In the genomic region with DNA sequence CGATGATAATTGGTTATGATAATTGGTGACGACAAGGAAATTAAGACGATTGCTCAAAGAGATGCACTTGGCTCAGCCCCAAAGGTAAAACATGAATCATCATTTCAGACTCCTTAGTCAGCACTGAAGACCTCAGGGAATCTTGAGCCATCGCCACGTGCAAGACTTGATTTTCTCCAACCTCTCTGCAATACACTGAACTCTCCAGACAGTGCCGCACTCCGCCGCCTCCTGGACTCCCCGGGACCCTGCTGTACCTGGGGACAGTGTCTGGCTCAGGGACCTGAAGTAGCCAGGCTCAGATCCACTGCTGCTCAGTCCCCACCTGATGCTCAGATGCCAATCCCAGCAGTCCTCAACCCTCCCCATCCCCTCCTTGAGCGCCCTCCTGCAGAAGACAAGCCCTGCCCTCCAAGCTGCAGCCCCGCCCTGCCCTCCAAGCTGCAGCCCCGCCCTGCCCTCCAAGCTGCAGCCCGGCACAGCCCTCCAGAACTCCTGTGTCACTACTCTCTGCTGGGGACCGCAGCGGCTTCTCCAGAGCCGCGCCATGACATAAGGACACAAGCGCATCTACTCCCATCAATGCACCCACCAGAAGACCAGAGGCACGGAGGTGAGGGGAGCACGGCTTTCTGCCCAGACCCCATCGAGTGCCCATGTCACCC, we compare ENCODE assay signal across 1 cellular context.
TF ChIP-seq lines count a peak whose summit lies in the region.

No MANE protein-coding gene starts in this region.

TF ChIP-seq in K562, 482 proteins besides CTCF, POLR2A, EP300 and RAD21 (continued from another document and continues in another):
- TF ChIP-seq, protein P1, sequence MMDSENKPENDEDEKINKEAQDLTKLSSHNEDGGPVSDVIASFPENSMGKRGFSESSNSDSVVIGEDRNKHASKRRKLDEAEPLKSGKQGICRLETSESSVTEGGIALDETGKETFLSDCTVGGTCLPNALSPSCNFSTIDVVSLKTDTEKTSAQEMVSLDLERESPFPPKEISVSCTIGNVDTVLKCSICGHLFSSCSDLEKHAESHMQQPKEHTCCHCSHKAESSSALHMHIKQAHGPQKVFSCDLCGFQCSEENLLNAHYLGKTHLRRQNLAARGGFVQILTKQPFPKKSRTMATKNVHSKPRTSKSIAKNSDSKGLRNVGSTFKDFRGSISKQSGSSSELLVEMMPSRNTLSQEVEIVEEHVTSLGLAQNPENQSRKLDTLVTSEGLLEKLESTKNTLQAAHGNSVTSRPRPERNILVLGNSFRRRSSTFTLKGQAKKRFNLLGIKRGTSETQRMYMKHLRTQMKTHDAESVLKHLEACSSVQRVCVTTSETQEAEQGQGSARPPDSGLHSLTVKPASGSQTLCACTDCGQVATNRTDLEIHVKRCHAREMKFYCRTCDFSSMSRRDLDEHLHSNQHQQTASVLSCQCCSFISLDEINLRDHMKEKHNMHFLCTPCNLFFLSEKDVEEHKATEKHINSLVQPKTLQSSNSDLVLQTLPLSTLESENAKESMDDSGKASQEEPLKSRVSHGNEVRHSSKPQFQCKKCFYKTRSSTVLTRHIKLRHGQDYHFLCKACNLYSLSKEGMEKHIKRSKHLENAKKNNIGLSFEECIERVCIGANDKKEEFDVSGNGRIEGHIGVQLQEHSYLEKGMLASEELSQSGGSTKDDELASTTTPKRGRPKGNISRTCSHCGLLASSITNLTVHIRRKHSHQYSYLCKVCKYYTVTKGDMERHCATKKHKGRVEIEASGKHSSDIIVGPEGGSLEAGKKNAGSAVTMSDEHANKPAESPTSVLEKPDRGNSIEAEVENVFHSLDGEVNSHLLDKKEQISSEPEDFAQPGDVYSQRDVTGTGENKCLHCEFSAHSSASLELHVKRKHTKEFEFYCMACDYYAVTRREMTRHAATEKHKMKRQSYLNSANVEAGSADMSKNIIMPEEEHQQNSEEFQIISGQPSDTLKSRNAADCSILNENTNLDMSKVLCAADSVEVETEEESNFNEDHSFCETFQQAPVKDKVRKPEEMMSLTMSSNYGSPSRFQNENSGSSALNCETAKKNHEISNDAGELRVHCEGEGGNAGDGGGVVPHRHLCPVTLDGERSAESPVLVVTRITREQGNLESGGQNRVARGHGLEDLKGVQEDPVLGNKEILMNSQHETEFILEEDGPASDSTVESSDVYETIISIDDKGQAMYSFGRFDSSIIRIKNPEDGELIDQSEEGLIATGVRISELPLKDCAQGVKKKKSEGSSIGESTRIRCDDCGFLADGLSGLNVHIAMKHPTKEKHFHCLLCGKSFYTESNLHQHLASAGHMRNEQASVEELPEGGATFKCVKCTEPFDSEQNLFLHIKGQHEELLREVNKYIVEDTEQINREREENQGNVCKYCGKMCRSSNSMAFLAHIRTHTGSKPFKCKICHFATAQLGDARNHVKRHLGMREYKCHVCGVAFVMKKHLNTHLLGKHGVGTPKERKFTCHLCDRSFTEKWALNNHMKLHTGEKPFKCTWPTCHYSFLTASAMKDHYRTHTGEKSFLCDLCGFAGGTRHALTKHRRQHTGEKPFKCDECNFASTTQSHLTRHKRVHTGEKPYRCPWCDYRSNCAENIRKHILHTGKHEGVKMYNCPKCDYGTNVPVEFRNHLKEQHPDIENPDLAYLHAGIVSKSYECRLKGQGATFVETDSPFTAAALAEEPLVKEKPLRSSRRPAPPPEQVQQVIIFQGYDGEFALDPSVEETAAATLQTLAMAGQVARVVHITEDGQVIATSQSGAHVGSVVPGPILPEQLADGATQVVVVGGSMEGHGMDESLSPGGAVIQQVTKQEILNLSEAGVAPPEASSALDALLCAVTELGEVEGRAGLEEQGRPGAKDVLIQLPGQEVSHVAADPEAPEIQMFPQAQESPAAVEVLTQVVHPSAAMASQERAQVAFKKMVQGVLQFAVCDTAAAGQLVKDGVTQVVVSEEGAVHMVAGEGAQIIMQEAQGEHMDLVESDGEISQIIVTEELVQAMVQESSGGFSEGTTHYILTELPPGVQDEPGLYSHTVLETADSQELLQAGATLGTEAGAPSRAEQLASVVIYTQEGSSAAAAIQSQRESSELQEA (IDR thresholded peaks at IDR 0.05; ENCODE audit: low read depth): no peak
- no peak for TF ChIP-seq PPARD (CRISPR knock-in tag; IDR thresholded peaks at IDR 0.05)
- TF ChIP-seq, protein P2, sequence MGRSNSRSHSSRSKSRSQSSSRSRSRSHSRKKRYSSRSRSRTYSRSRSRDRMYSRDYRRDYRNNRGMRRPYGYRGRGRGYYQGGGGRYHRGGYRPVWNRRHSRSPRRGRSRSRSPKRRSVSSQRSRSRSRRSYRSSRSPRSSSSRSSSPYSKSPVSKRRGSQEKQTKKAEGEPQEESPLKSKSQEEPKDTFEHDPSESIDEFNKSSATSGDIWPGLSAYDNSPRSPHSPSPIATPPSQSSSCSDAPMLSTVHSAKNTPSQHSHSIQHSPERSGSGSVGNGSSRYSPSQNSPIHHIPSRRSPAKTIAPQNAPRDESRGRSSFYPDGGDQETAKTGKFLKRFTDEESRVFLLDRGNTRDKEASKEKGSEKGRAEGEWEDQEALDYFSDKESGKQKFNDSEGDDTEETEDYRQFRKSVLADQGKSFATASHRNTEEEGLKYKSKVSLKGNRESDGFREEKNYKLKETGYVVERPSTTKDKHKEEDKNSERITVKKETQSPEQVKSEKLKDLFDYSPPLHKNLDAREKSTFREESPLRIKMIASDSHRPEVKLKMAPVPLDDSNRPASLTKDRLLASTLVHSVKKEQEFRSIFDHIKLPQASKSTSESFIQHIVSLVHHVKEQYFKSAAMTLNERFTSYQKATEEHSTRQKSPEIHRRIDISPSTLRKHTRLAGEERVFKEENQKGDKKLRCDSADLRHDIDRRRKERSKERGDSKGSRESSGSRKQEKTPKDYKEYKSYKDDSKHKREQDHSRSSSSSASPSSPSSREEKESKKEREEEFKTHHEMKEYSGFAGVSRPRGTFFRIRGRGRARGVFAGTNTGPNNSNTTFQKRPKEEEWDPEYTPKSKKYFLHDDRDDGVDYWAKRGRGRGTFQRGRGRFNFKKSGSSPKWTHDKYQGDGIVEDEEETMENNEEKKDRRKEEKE (IDR thresholded peaks at IDR 0.05; ENCODE audit: borderline replicate concordance in 1 of 2, control insufficient read depth in 1 of 2, low read depth in 2 of 2, low read length in 1 of 2): 0 out of 4 replicates have a peak, but pooled peaks of 1 of the 2 experiments have one; percentile 33
- no peak for TF ChIP-seq ZNF212 (CRISPR knock-in tag; IDR thresholded peaks at IDR 0.05)
- TF ChIP-seq, protein P3, sequence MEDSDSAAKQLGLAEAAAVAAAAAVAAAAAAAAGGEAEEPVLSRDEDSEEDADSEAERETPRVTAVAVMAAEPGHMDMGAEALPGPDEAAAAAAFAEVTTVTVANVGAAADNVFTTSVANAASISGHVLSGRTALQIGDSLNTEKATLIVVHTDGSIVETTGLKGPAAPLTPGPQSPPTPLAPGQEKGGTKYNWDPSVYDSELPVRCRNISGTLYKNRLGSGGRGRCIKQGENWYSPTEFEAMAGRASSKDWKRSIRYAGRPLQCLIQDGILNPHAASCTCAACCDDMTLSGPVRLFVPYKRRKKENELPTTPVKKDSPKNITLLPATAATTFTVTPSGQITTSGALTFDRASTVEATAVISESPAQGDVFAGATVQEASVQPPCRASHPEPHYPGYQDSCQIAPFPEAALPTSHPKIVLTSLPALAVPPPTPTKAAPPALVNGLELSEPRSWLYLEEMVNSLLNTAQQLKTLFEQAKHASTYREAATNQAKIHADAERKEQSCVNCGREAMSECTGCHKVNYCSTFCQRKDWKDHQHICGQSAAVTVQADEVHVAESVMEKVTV (CRISPR knock-in tag; IDR thresholded peaks at IDR 0.05): no peak
- TF ChIP-seq RFX7 (CRISPR knock-in tag; IDR thresholded peaks at IDR 0.05): no peak
- no peak for TF ChIP-seq MEF2D (tag; conservative IDR thresholded peaks at IDR 0.05; ENCODE audit: low read depth)
- TF ChIP-seq, protein P4, sequence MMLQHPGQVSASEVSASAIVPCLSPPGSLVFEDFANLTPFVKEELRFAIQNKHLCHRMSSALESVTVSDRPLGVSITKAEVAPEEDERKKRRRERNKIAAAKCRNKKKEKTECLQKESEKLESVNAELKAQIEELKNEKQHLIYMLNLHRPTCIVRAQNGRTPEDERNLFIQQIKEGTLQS (IDR thresholded peaks at IDR 0.05): peak; percentile 66
- TF ChIP-seq, protein P4 (CRISPR knock-in tag; conservative IDR thresholded peaks at IDR 0.05): no peak
- TF ChIP-seq, protein P5, sequence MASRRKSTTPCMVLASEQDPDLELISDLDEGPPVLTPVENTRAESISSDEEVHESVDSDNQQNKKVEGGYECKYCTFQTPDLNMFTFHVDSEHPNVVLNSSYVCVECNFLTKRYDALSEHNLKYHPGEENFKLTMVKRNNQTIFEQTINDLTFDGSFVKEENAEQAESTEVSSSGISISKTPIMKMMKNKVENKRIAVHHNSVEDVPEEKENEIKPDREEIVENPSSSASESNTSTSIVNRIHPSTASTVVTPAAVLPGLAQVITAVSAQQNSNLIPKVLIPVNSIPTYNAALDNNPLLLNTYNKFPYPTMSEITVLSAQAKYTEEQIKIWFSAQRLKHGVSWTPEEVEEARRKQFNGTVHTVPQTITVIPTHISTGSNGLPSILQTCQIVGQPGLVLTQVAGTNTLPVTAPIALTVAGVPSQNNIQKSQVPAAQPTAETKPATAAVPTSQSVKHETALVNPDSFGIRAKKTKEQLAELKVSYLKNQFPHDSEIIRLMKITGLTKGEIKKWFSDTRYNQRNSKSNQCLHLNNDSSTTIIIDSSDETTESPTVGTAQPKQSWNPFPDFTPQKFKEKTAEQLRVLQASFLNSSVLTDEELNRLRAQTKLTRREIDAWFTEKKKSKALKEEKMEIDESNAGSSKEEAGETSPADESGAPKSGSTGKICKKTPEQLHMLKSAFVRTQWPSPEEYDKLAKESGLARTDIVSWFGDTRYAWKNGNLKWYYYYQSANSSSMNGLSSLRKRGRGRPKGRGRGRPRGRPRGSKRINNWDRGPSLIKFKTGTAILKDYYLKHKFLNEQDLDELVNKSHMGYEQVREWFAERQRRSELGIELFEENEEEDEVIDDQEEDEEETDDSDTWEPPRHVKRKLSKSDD (conservative IDR thresholded peaks at IDR 0.05; ENCODE audit: low read length): no peak
- TF ChIP-seq, protein P6, sequence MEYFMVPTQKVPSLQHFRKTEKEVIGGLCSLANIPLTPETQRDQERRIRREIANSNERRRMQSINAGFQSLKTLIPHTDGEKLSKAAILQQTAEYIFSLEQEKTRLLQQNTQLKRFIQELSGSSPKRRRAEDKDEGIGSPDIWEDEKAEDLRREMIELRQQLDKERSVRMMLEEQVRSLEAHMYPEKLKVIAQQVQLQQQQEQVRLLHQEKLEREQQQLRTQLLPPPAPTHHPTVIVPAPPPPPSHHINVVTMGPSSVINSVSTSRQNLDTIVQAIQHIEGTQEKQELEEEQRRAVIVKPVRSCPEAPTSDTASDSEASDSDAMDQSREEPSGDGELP (CRISPR knock-in tag; IDR thresholded peaks at IDR 0.05; ENCODE audit: borderline replicate concordance): no peak; the same call in 1 of the 2 replicates
- TF ChIP-seq CXXC5 (CRISPR knock-in tag; IDR thresholded peaks at IDR 0.05): no peak
- TF ChIP-seq, protein P7, sequence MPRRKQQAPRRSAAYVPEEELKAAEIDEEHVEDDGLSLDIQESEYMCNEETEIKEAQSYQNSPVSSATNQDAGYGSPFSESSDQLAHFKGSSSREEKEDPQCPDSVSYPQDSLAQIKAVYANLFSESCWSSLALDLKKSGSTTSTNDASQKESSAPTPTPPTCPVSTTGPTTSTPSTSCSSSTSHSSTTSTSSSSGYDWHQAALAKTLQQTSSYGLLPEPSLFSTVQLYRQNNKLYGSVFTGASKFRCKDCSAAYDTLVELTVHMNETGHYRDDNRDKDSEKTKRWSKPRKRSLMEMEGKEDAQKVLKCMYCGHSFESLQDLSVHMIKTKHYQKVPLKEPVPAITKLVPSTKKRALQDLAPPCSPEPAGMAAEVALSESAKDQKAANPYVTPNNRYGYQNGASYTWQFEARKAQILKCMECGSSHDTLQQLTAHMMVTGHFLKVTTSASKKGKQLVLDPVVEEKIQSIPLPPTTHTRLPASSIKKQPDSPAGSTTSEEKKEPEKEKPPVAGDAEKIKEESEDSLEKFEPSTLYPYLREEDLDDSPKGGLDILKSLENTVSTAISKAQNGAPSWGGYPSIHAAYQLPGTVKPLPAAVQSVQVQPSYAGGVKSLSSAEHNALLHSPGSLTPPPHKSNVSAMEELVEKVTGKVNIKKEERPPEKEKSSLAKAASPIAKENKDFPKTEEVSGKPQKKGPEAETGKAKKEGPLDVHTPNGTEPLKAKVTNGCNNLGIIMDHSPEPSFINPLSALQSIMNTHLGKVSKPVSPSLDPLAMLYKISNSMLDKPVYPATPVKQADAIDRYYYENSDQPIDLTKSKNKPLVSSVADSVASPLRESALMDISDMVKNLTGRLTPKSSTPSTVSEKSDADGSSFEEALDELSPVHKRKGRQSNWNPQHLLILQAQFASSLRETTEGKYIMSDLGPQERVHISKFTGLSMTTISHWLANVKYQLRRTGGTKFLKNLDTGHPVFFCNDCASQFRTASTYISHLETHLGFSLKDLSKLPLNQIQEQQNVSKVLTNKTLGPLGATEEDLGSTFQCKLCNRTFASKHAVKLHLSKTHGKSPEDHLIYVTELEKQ (CRISPR knock-in tag; IDR thresholded peaks at IDR 0.05): no peak
- no peak for TF ChIP-seq PTRF (tag; IDR thresholded peaks at IDR 0.05)
- TF ChIP-seq ZC3H4 (CRISPR knock-in tag; IDR thresholded peaks at IDR 0.05; ENCODE audit: borderline replicate concordance): no peak
- no peak for TF ChIP-seq SRSF9 (IDR thresholded peaks at IDR 0.05; ENCODE audit: borderline replicate concordance, low read depth, low read length)
- no peak for TF ChIP-seq FOXK2 (conservative IDR thresholded peaks at IDR 0.05 in 1 of 2, IDR thresholded peaks at IDR 0.05 in 1 of 2; ENCODE audit: low read depth in 2 of 2)
- no peak for TF ChIP-seq KLF6 (CRISPR knock-in tag; IDR thresholded peaks at IDR 0.05; ENCODE audit: borderline replicate concordance)
- TF ChIP-seq, protein P8, sequence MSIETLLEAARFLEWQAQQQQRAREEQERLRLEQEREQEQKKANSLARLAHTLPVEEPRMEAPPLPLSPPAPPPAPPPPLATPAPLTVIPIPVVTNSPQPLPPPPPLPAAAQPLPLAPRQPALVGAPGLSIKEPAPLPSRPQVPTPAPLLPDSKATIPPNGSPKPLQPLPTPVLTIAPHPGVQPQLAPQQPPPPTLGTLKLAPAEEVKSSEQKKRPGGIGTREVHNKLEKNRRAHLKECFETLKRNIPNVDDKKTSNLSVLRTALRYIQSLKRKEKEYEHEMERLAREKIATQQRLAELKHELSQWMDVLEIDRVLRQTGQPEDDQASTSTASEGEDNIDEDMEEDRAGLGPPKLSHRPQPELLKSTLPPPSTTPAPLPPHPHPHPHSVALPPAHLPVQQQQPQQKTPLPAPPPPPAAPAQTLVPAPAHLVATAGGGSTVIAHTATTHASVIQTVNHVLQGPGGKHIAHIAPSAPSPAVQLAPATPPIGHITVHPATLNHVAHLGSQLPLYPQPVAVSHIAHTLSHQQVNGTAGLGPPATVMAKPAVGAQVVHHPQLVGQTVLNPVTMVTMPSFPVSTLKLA (conservative IDR thresholded peaks at IDR 0.05): peak in 1 of 2 experiments; percentile 59; a peak in 2 of 4 replicates
- TF ChIP-seq ZC3H11A (IDR thresholded peaks at IDR 0.05; ENCODE audit: low read depth, low read length): no peak
